23 cellular contexts compared by ENCODE assay signal in the genomic region with DNA sequence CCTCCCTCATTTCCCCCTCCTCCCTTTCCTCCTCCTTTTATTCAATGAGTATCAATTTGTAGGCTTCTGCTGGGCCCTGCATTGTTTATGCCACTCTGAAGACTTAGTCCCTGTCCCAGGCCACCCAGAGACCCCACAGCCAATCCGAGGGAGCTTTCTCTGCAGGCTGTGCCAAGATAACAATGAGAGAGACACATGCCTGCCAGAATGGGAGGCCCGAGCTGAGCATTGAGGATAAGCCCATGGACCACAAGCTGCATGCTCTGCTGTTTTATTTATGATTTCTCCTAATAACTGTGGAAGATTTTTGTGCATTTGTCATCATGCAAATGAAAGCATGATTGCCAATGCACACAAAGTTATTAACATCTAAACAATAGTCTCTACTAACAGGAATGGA. TPM values are rescaled to one million over a fixed set of nuclear protein-coding genes. Genes with fewer than 3 reads are reported as not detected.
DNase-seq lines count a peak whose midpoint lies in the region; ATAC-seq and TF ChIP-seq lines count a peak whose summit lies in the region.
"Had no signal": no experiment of that assay in that cellular context is flagged by ENCODE, and none has a peak within 500 bp of the region (broad histone marks: within the 10 kb centered on the region; RNA-seq: fewer than 3 reads in every experiment).

No MANE protein-coding gene starts in this region.

- H3K27me3 Mint-ChIP-seq in GM23338 (ENCODE audit: insufficient read depth, low read depth, poor library complexity) = peaks cover 2% of the 10 kb centered on the region
- H3K27me3 Mint-ChIP-seq in neural progenitor cell (ENCODE audit: insufficient read depth, low read depth) = peaks cover 8% of the 10 kb centered on the region
- H3K27me3 Mint-ChIP-seq in activated T-helper 17 cell treated with anti-CD3 and anti-CD28 coated beads, Interleukin-2, amount 50 U/mL, for 72 hours = peaks cover 21% of the 10 kb centered on the region

- ATAC-seq in GM23338 (peak; percentile 27; the same call in 1 of the 3 replicates), HG02623 (IDR thresholded peaks at IDR 0.05; ENCODE audit: unreplicated experiment) (no peak)
- ATAC-seq in activated T-helper 17 cell treated with anti-CD3 and anti-CD28 coated beads, Interleukin-2, amount 50 U/mL, for 72 hours (replicated peaks) = no peak
- ATAC-seq: GM12878, Panc1 had no signal

- H3K27me3 ChIP-seq in GM23338 (ENCODE audit: insufficient read depth) (no peaks in the 10 kb centered on the region), neural progenitor cell (no peaks in the 10 kb centered on the region)
- H3K27me3 ChIP-seq: SJCRH30 had no signal

- no peak overlapping the region for H3K4me3 Mint-ChIP-seq in GM23338
- no peak overlapping the region for H3K4me3 Mint-ChIP-seq in neural progenitor cell
- H3K4me3 Mint-ChIP-seq in activated T-helper 17 cell treated with anti-CD3 and anti-CD28 coated beads, Interleukin-2, amount 50 U/mL, for 72 hours = no peak overlapping the region
- H3K4me3 Mint-ChIP-seq: B cell; CD4-positive, alpha-beta T cell had no signal

- TF ChIP-seq CTCF in GM23338 (conservative IDR thresholded peaks at IDR 0.05; ENCODE audit: low read depth in 2 of 2) (no peak), neural progenitor cell (IDR thresholded peaks at IDR 0.05) (no peak), coronary artery (IDR thresholded peaks at IDR 0.05) (no peak)

- H3K36me3 Mint-ChIP-seq in GM23338 (ENCODE audit: low read depth) (no peaks in the 10 kb centered on the region; the same call in 2 of the 3 replicates), neural progenitor cell (no peaks in the 10 kb centered on the region)
- no peaks in the 10 kb centered on the region for H3K36me3 Mint-ChIP-seq in activated T-helper 17 cell treated with anti-CD3 and anti-CD28 coated beads, Interleukin-2, amount 50 U/mL, for 72 hours (ENCODE audit: low read depth)

- peak overlapping the region; percentile 52 for H2AFZ ChIP-seq in GM23338
- no peak overlapping the region for H2AFZ ChIP-seq in neural progenitor cell (replicated peaks)

- H3K9me3 ChIP-seq in neural progenitor cell (ENCODE audit: low read depth) = no peaks in the 10 kb centered on the region
- H3K9me3 ChIP-seq: SJCRH30 had no signal

- H3K4me2 ChIP-seq in GM23338 (no peak overlapping the region), neural progenitor cell (no peak overlapping the region)
- H3K4me2 ChIP-seq: KMS-11 had no signal

- H3K27ac Mint-ChIP-seq in GM23338 (no peak overlapping the region), neural progenitor cell (no peak overlapping the region)
- no peak overlapping the region for H3K27ac Mint-ChIP-seq in activated T-helper 17 cell treated with anti-CD3 and anti-CD28 coated beads, Interleukin-2, amount 50 U/mL, for 72 hours
- H3K27ac Mint-ChIP-seq: B cell; CD4-positive, alpha-beta T cell had no signal

- no peaks in the 10 kb centered on the region for H3K9me2 ChIP-seq in GM23338 (ENCODE audit: insufficient read depth)

- no peaks in the 10 kb centered on the region for H3F3A ChIP-seq in GM23338 (replicated peaks; ENCODE audit: low read depth)
- H3F3A ChIP-seq in neural progenitor cell (ENCODE audit: low read depth) = no peaks in the 10 kb centered on the region

- H3K9ac ChIP-seq in neural progenitor cell = no peak overlapping the region
- H3K9ac ChIP-seq: KMS-11 had no signal

- H3K36me3 ChIP-seq in GM23338 (ENCODE audit: insufficient read depth) = no peaks in the 10 kb centered on the region; the same call in 1 of the 2 replicates
- no peaks in the 10 kb centered on the region for H3K36me3 ChIP-seq in neural progenitor cell
- H3K36me3 ChIP-seq: SJCRH30 had no signal

- H3K4me3 ChIP-seq in GM23338 (no peak overlapping the region), neural progenitor cell (no peak overlapping the region), coronary artery (no peak overlapping the region)
- H3K4me3 ChIP-seq: GM12878, SJCRH30 had no signal

- H3K79me2 ChIP-seq in GM23338 (replicated peaks; ENCODE audit: insufficient read depth) (no peaks in the 10 kb centered on the region), neural progenitor cell (ENCODE audit: low read depth) (no peaks in the 10 kb centered on the region)

- H3K27ac ChIP-seq in GM23338 (ENCODE audit: low read depth) = no peak overlapping the region
- no peak overlapping the region for H3K27ac ChIP-seq in neural progenitor cell
- H3K27ac ChIP-seq in coronary artery = no peak overlapping the region
- H3K27ac ChIP-seq: KMS-11, SJCRH30 had no signal

- DNase-seq in GM23338 (ENCODE audit: low spot score) (no peak), astrocyte of the hippocampus (ENCODE audit: low read depth, low spot score) (peak; percentile 39), neural progenitor cell (ENCODE audit: low spot score) (peak; percentile 71), coronary artery (ENCODE audit: low spot score) (no peak), SKM-1 (lab: John Stamatoyannopoulos, UW; ENCODE audit: unreplicated experiment) (no peak)
- DNase-seq: ACHN; CD4-positive, alpha-beta T cell; DMS53; EL; NCI-H1417 treated with DMSO at 0.1 percent for 48 hours; NCI-H187 treated with DMSO at 0.1 percent for 48 hours; NCI-H345; NCI-H526; SJCRH30 had no signal

- no peaks in the 10 kb centered on the region for H4K20me1 ChIP-seq in GM23338 (replicated peaks; ENCODE audit: insufficient read depth)
- no peaks in the 10 kb centered on the region for H4K20me1 ChIP-seq in neural progenitor cell (ENCODE audit: low read depth)

- H3K4me1 Mint-ChIP-seq in GM23338 = peaks cover 6% of the 10 kb centered on the region
- H3K4me1 Mint-ChIP-seq in neural progenitor cell = peaks cover 51% of the 10 kb centered on the region
- no peaks in the 10 kb centered on the region for H3K4me1 Mint-ChIP-seq in activated T-helper 17 cell treated with anti-CD3 and anti-CD28 coated beads, Interleukin-2, amount 50 U/mL, for 72 hours
- H3K4me1 Mint-ChIP-seq: B cell had no signal

- no peaks in the 10 kb centered on the region for H3K9me3 Mint-ChIP-seq in GM23338
- peaks cover 7% of the 10 kb centered on the region for H3K9me3 Mint-ChIP-seq in neural progenitor cell
- H3K9me3 Mint-ChIP-seq in activated T-helper 17 cell treated with anti-CD3 and anti-CD28 coated beads, Interleukin-2, amount 50 U/mL, for 72 hours = no peaks in the 10 kb centered on the region
- H3K9me3 Mint-ChIP-seq: CD4-positive, alpha-beta T cell had no signal

- H3K4me1 ChIP-seq in GM23338 (ENCODE audit: insufficient read depth) (no peaks in the 10 kb centered on the region), neural progenitor cell (peaks cover 30% of the 10 kb centered on the region)
- H3K4me1 ChIP-seq: SJCRH30 had no signal

TF ChIP-seq in GM23338, 12 proteins besides CTCF, POLR2A, EP300 and RAD21:
- TF ChIP-seq ZNF114 (CRISPR knock-in tag; IDR thresholded peaks at IDR 0.05) (no peak), EZH2 (IDR thresholded peaks at IDR 0.05; ENCODE audit: low read depth, unreplicated experiment) (no peak), ZNF331 (CRISPR knock-in tag; IDR thresholded peaks at IDR 0.05; ENCODE audit: low read depth) (no peak), EZH2phosphoT487 (IDR thresholded peaks at IDR 0.05; ENCODE audit: unreplicated experiment) (no peak), STAT1 (IDR thresholded peaks at IDR 0.05; ENCODE audit: unreplicated experiment) (no peak)
- TF ChIP-seq, protein P1, sequence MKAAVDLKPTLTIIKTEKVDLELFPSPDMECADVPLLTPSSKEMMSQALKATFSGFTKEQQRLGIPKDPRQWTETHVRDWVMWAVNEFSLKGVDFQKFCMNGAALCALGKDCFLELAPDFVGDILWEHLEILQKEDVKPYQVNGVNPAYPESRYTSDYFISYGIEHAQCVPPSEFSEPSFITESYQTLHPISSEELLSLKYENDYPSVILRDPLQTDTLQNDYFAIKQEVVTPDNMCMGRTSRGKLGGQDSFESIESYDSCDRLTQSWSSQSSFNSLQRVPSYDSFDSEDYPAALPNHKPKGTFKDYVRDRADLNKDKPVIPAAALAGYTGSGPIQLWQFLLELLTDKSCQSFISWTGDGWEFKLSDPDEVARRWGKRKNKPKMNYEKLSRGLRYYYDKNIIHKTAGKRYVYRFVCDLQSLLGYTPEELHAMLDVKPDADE (IDR thresholded peaks at IDR 0.05) = no peak
TF ChIP-seq in GM23338: peak in this region for 0.

RNA-seq across cellular contexts. Expression of a gene that starts 3.0 kb away (rescaled TPM):
- not detected in 2 replicates for total RNA-seq in GM23338 (2014; rRNA removed; shearing (Covaris generic))
- not detected in 2 replicates for polyA plus RNA-seq in GM23338 (2016; fragmentation: Nextera tagmentation; extraction: Ambion mirVana)
- not detected in 2 replicates for total RNA-seq in neural progenitor cell (ENCODE audit: low replicate concordance)
- total RNA-seq in activated T-helper 17 cell treated with anti-CD3 and anti-CD28 coated beads, Interleukin-2, amount 50 U/mL, for 72 hours = not detected
- total RNA-seq: B cell; CD4-positive, alpha-beta T cell; H4; HT-29; M059J had no signal

Comparison
In these comparisons a context has a peak if more than half of its experiments do, and no peak if none do; other contexts are left out.
1. DNase-seq: peak in astrocyte of the hippocampus (single experiment) and neural progenitor cell (single experiment); none in GM23338 (single experiment), coronary artery (single experiment) and SKM-1 (single experiment).